ENCODE assay signal across 8 cellular contexts in genomic region chr12:56299853-56300643, GRCh38. TPM values are rescaled to one million over a fixed set of nuclear protein-coding genes. Genes with fewer than 3 reads are reported as not detected.
A peak's percentile ranks its signal among the peaks of the same experiment; 100 is the strongest.
DNase-seq lines count a peak whose midpoint lies in the region; TF ChIP-seq lines count a peak whose summit lies in the region.

Gene CS (minus strand): TSS chr12:56300330. CDS start chr12:56300201, 129 bp downstream.

- H4K20me1 ChIP-seq in MM.1S (ENCODE audit: insufficient read depth, low read length), result no peaks in the 10 kb centered on the region
- H4K20me1 ChIP-seq in neural cell (ENCODE audit: insufficient read depth), result no peaks in the 10 kb centered on the region

- H3K79me2 ChIP-seq in MM.1S (ENCODE audit: low read length) (peaks cover 62% of the 10 kb centered on the region), neural cell (replicated peaks; ENCODE audit: insufficient read depth, low read length) (peaks cover 26% of the 10 kb centered on the region)

- H3K9me2 ChIP-seq in MM.1S (replicated peaks; ENCODE audit: insufficient read depth, low read length) (no peaks in the 10 kb centered on the region), neural cell (ENCODE audit: insufficient read depth, low read length) (no peaks in the 10 kb centered on the region)

- H3K4me3 ChIP-seq in HAP-1 (peak within 1 kb of the TSS; percentile 97), MM.1S (ENCODE audit: low read length) (peak within 1 kb of the TSS; percentile 95), neural cell (ENCODE audit: low read length) (peak within 1 kb of the TSS; percentile 99), stomach (peak within 1 kb of the TSS; percentile 83 to 91 (median 88))

- H3F3A ChIP-seq in MM.1S (ENCODE audit: insufficient read depth, low read length) (peaks cover 21% of the 10 kb centered on the region), neural cell (ENCODE audit: insufficient read depth, low read length, poor library complexity, severe bottlenecking) (no peaks in the 10 kb centered on the region)

- peaks cover 5% of the 10 kb centered on the region for H3K4me1 ChIP-seq in ES-I3 (ENCODE audit: insufficient read depth, low read length)
- H3K4me1 ChIP-seq in HAP-1, result peaks cover 31% of the 10 kb centered on the region
- peaks cover 26% of the 10 kb centered on the region for H3K4me1 ChIP-seq in MM.1S (ENCODE audit: low read length)
- peaks cover 40 to 68% (median 52%) of the 10 kb centered on the region in 4 donors for H3K4me1 ChIP-seq in stomach

- no peak for TF ChIP-seq RAD21 in neural cell (conservative IDR thresholded peaks at IDR 0.05)

- DNase-seq in HAP-1 (ENCODE audit: low spot score in 2 of 2), result peak; percentile 97 to 99
- DNase-seq in MM.1S, result peak; percentile 99
- peak; percentile 96 for DNase-seq in SIG-M5 (lab: John Stamatoyannopoulos, UW)
- peak; percentile 94 for DNase-seq in activated gamma-delta T cell (lab: John Stamatoyannopoulos, UW)
- peak; percentile 97 for DNase-seq in fibroblast of the conjunctiva (ENCODE audit: low read depth)
- DNase-seq in stomach, result peak; percentile 100

- H3K27ac ChIP-seq in MM.1S (ENCODE audit: low read length), result peak within 1 kb of the TSS; percentile 74
- H3K27ac ChIP-seq in neural cell (ENCODE audit: low read length), result peak within 1 kb of the TSS; percentile 74
- peak within 1 kb of the TSS; percentile 94 to 98 (median 97) for H3K27ac ChIP-seq in stomach

- TF ChIP-seq EP300 in neural cell (conservative IDR thresholded peaks at IDR 0.05; ENCODE audit: poor library complexity, severe bottlenecking), result peak; percentile 9
- TF ChIP-seq EP300 in stomach (IDR thresholded peaks at IDR 0.05), result no peak

- H2AFZ ChIP-seq in MM.1S (ENCODE audit: low read length) (peak within 1 kb of the TSS; percentile 81), neural cell (ENCODE audit: low read depth, low read length) (peak within 1 kb of the TSS; percentile 38)

- 0 to 1% (median 0%) methylated on average over 49 to 63 of the region's 63 CpGs for WGBS in stomach, 5 donors

- TF ChIP-seq POLR2A in stomach (IDR thresholded peaks at IDR 0.05), result peak in 2 of 4 donors; percentile 7 to 67

- in situ Hi-C loops in HAP-1 (cut with MboI; ENCODE audit: low sequenced_read_pairs), result loop anchor here (25.0 kb wide), 1 partner anchor 312 kb away; no protein-coding TSS in a partner anchor

- H3K9me3 ChIP-seq in ES-I3 (ENCODE audit: control insufficient read depth, insufficient read depth, low read length) (no peaks in the 10 kb centered on the region), HAP-1 (no peaks in the 10 kb centered on the region), MM.1S (replicated peaks; ENCODE audit: insufficient read depth, low read length) (no peaks in the 10 kb centered on the region), neural cell (ENCODE audit: low read length) (no peaks in the 10 kb centered on the region), stomach (no peaks in the 10 kb centered on the region)

- H3K9ac ChIP-seq in ES-I3 (ENCODE audit: low read depth, low read length), result peak within 1 kb of the TSS; percentile 95
- peak within 1 kb of the TSS; percentile 76 for H3K9ac ChIP-seq in MM.1S (ENCODE audit: low read length)
- H3K9ac ChIP-seq in neural cell (ENCODE audit: low read length), result peak within 1 kb of the TSS; percentile 80

- peaks cover 13% of the 10 kb centered on the region for H3K36me3 ChIP-seq in ES-I3 (ENCODE audit: insufficient read depth, low read length)
- peaks cover 58% of the 10 kb centered on the region for H3K36me3 ChIP-seq in HAP-1 (replicated peaks)
- no peaks in the 10 kb centered on the region; the same call in 1 of the 2 replicates for H3K36me3 ChIP-seq in MM.1S (replicated peaks; ENCODE audit: insufficient read depth, low read length)
- H3K36me3 ChIP-seq in neural cell (ENCODE audit: insufficient read depth, low read length), result no peaks in the 10 kb centered on the region
- peaks cover 0 to 37% (median 24%) of the 10 kb centered on the region in 4 donors for H3K36me3 ChIP-seq in stomach

- intact Hi-C loops in stomach (cut with DNase I; ENCODE audit: low total_unique reads), result no loop called here

- TF ChIP-seq CTCF in MM.1S (IDR thresholded peaks at IDR 0.05; ENCODE audit: low read length) (no peak), neural cell (IDR thresholded peaks at IDR 0.05; ENCODE audit: poor library complexity, severe bottlenecking) (no peak), stomach (IDR thresholded peaks at IDR 0.05) (no peak)

- H3K4me2 ChIP-seq in MM.1S (ENCODE audit: low read depth, low read length), result peak within 1 kb of the TSS; percentile 91
- peak within 1 kb of the TSS; percentile 87 for H3K4me2 ChIP-seq in neural cell (ENCODE audit: low read length)

- H3K27me3 ChIP-seq in HAP-1 (ENCODE audit: low read depth) (no peaks in the 10 kb centered on the region), MM.1S (replicated peaks; ENCODE audit: insufficient read depth, low read length) (no peaks in the 10 kb centered on the region), neural cell (ENCODE audit: insufficient read depth, low read depth, low read length) (no peaks in the 10 kb centered on the region), stomach (no peaks in the 10 kb centered on the region)

TF ChIP-seq in neural cell, 6 proteins besides CTCF, POLR2A, EP300 and RAD21:
- TF ChIP-seq REST (IDR thresholded peaks at IDR 0.05; ENCODE audit: borderline replicate concordance) (peak; percentile 64), EZH2 (IDR thresholded peaks at IDR 0.05; ENCODE audit: borderline replicate concordance, insufficient read depth, low read length, poor library complexity, severe bottlenecking) (no peak), TAF1 (IDR thresholded peaks at IDR 0.05; ENCODE audit: low read depth) (no peak), POLR2AphosphoS5 (IDR thresholded peaks at IDR 0.05) (peak; percentile 61), SMC3 (conservative IDR thresholded peaks at IDR 0.05; ENCODE audit: poor library complexity) (no peak), MXI1 (conservative IDR thresholded peaks at IDR 0.05; ENCODE audit: poor library complexity, severe bottlenecking) (peak; percentile 94)

RNA-seq across cellular contexts. Expression of gene CS, which starts in this region (rescaled TPM):
- polyA plus RNA-seq in neural cell, result 65.7 and 101 TPM in 2 replicates
- 88.1 and 99.0 TPM in 2 replicates for polyA minus RNA-seq in neural cell
- 100 to 1,000 TPM; 109 to 174 (median 135) TPM for total RNA-seq in stomach
- polyA plus RNA-seq in stomach, result 10 to 100 TPM; 51.9 to 63.7 (median 55.4) TPM

Comparison
In these comparisons a context has a peak if more than half of its experiments do, and no peak if none do; other contexts are left out.
1. Peak in every context shown above with its lines: DNase-seq, H3K4me3 ChIP-seq and H3K27ac ChIP-seq.